Comparison of ENCODE assay signal across 8 cellular contexts in the genomic region with DNA sequence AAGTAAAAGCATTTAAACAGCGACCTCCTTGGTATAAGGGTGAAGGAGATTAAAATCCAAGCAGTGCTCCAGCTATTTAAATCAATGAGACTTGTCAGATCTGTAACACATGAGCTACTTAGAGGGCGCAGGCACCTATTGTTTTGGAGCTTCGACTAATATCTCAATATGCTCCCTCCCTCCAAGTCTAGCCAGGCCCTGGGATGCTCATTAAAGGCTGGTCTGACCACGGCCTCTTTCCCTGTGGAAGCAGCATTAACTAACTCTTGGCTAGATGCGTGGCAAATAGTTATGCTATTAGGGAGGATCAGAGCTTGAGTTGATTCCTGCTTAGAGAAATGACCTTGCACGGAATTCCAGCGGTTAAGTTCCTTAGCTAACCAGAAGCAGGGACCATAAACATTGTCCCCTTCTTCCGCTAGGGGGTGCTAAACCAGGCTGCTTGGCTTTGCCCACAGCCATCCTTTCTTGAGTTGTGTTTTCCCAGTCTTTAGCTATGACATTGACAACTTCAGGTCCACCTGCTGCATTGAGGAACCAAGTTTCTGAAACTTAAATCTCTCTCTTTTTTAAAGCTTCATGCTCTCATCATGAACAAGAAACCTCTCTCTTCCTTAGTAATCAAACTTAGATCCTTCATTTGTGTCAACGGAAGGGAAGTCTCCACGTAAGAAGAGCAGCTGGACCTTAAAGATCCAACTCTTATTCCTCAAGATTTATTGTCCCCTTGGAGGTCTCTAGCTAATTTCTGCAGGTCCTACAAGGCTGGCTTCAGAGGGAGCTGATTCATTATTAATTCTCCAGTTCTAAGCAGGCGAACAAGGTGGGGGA.
DNase-seq lines count a peak whose midpoint lies in the region; ATAC-seq and TF ChIP-seq lines count a peak whose summit lies in the region.

No MANE protein-coding gene starts in this region.

- H3K9ac ChIP-seq in KMS-11, result no peak overlapping the region
- H3K9ac ChIP-seq in liver (ENCODE audit: low read depth in 1 of 2, low read length in 2 of 2), result no peak overlapping the region

- no peaks in the 10 kb centered on the region for H3K9me3 ChIP-seq in Caco-2
- no peaks in the 10 kb centered on the region for H3K9me3 ChIP-seq in liver (ENCODE audit: control insufficient read depth in 4 of 4, low read length in 3 of 4)
- H3K9me3 ChIP-seq in stomach, result no peaks in the 10 kb centered on the region

- H3K36me3 Mint-ChIP-seq in Caco-2 (ENCODE audit: insufficient read depth, unreplicated experiment), result no peaks in the 10 kb centered on the region
- no peaks in the 10 kb centered on the region for H3K36me3 Mint-ChIP-seq in activated naive CD8-positive, alpha-beta T cell treated with anti-CD3 and anti-CD28 coated beads, Interleukin-2, amount 50 U/mL, for 24 hours (ENCODE audit: low read depth)

- ATAC-seq in GM19351 (IDR thresholded peaks at IDR 0.05; ENCODE audit: unreplicated experiment), result peak; percentile 74
- ATAC-seq in activated naive CD8-positive, alpha-beta T cell treated with anti-CD3 and anti-CD28 coated beads, Interleukin-2, amount 50 U/mL, for 24 hours, result no peak

- H2AFZ ChIP-seq in KMS-11 (ENCODE audit: low read depth), result no peak overlapping the region

- H3K4me3 ChIP-seq in Caco-2 (ENCODE audit: low read depth, low read length), result no peak overlapping the region
- no peak overlapping the region for H3K4me3 ChIP-seq in KMS-11 (IDR thresholded peaks at IDR 0.05; ENCODE audit: insufficient read depth, low read depth, low read length)
- H3K4me3 ChIP-seq in liver (ENCODE audit: low read depth in 1 of 3, low read length in 3 of 3), result no peak overlapping the region
- H3K4me3 ChIP-seq in stomach, result no peak overlapping the region

- no peak for TF ChIP-seq RAD21 in liver (IDR thresholded peaks at IDR 0.05)

- no peak overlapping the region for H3K4me3 Mint-ChIP-seq in Caco-2 (ENCODE audit: unreplicated experiment)
- H3K4me3 Mint-ChIP-seq in activated naive CD8-positive, alpha-beta T cell treated with anti-CD3 and anti-CD28 coated beads, Interleukin-2, amount 50 U/mL, for 24 hours, result no peak overlapping the region

- H3K27ac ChIP-seq in KMS-11 (no peak overlapping the region), liver (ENCODE audit: low read depth in 1 of 2, low read length in 2 of 2) (no peak overlapping the region), stomach (no peak overlapping the region)

- H3K27me3 Mint-ChIP-seq in Caco-2 (ENCODE audit: insufficient read depth, unreplicated experiment), result peaks cover 2% of the 10 kb centered on the region
- H3K27me3 Mint-ChIP-seq in activated naive CD8-positive, alpha-beta T cell treated with anti-CD3 and anti-CD28 coated beads, Interleukin-2, amount 50 U/mL, for 24 hours, result peaks cover 17% of the 10 kb centered on the region

- H3K4me1 ChIP-seq in Caco-2 (no peaks in the 10 kb centered on the region), KMS-11 (ENCODE audit: low read depth, poor library complexity, severe bottlenecking) (no peaks in the 10 kb centered on the region), liver (ENCODE audit: control insufficient read depth in 4 of 4, insufficient read depth in 4 of 4, low read length in 3 of 4) (no peaks in the 10 kb centered on the region), stomach (peaks cover 0 to 14% (median 3%) of the 10 kb centered on the region in 4 donors)

- POLR2A ChIA-PET in Caco-2 (lab: Charles Lee), result no interaction called here

- no TSS peak for BruUV-seq in Caco-2 (replicated peaks; lab: Mats Ljungman, UMichigan)

- no peaks in the 10 kb centered on the region for H3K4me1 Mint-ChIP-seq in Caco-2 (ENCODE audit: low read depth, unreplicated experiment)
- H3K4me1 Mint-ChIP-seq in activated naive CD8-positive, alpha-beta T cell treated with anti-CD3 and anti-CD28 coated beads, Interleukin-2, amount 50 U/mL, for 24 hours, result no peaks in the 10 kb centered on the region

- DNase-seq in Caco-2, result peak; percentile 37 to 48
- peak; percentile 36 for DNase-seq in activated naive CD8-positive, alpha-beta T cell treated with anti-CD3 and anti-CD28 coated beads, Interleukin-2, amount 50 U/mL, for 24 hours
- DNase-seq in NCI-H2171 (lab: John Stamatoyannopoulos, UW), result no peak
- DNase-seq in stomach, result no peak
- DNase-seq in NCI-H446 treated with DMSO at 0.1 percent for 48 hours (lab: John Stamatoyannopoulos, UW), result no peak

- H3K27me3 ChIP-seq in Caco-2 (replicated peaks; ENCODE audit: control insufficient read depth, insufficient read depth, low read length), result no peaks in the 10 kb centered on the region
- H3K27me3 ChIP-seq in KMS-11 (ENCODE audit: insufficient read depth, low read depth), result no peaks in the 10 kb centered on the region
- peaks cover 0 to 4% (median 0%) of the 10 kb centered on the region in 4 donors for H3K27me3 ChIP-seq in liver (ENCODE audit: control insufficient read depth in 4 of 4, insufficient read depth in 4 of 4, low read length in 3 of 4)
- peaks cover 0 to 9% (median 0%) of the 10 kb centered on the region in 3 donors for H3K27me3 ChIP-seq in stomach

- CTCF ChIA-PET in Caco-2 (lab: Charles Lee), result interaction anchor here (0.6 to 2.8 kb wide), 5 partner anchors 12 to 222 kb away, joined by 3 to 18 read pairs (median 3); no protein-coding TSS in a partner anchor

- TF ChIP-seq POLR2A in stomach (IDR thresholded peaks at IDR 0.05), result no peak

- WGBS in liver, result 54% methylated on average over 11 of the region's 11 CpGs
- 37 to 42% (median 41%) methylated on average over 11 of the region's 11 CpGs for WGBS in stomach, 5 donors

- no peaks in the 10 kb centered on the region for H3K79me2 ChIP-seq in KMS-11 (ENCODE audit: insufficient read depth, low read depth)

- H3K9me3 Mint-ChIP-seq in Caco-2 (ENCODE audit: unreplicated experiment), result no peaks in the 10 kb centered on the region
- H3K9me3 Mint-ChIP-seq in activated naive CD8-positive, alpha-beta T cell treated with anti-CD3 and anti-CD28 coated beads, Interleukin-2, amount 50 U/mL, for 24 hours, result no peaks in the 10 kb centered on the region

- H3K4me2 ChIP-seq in KMS-11, result no peak overlapping the region

- no peaks in the 10 kb centered on the region for H4K20me1 ChIP-seq in KMS-11 (ENCODE audit: insufficient read depth)

- H3K36me3 ChIP-seq in Caco-2 (ENCODE audit: control insufficient read depth, insufficient read depth, low read length), result no peaks in the 10 kb centered on the region
- H3K36me3 ChIP-seq in KMS-11 (ENCODE audit: insufficient read depth), result no peaks in the 10 kb centered on the region
- H3K36me3 ChIP-seq in liver (ENCODE audit: control insufficient read depth in 4 of 4, insufficient read depth in 3 of 4, low read depth in 1 of 4, low read length in 3 of 4), result no peaks in the 10 kb centered on the region
- no peaks in the 10 kb centered on the region for H3K36me3 ChIP-seq in stomach

- TF ChIP-seq CTCF in Caco-2 (IDR thresholded peaks at IDR 0.05; ENCODE audit: insufficient read depth in 1 of 2, low read depth in 1 of 2, low read length in 1 of 2, severe bottlenecking in 1 of 2, unreplicated experiment in 1 of 2) (peak; percentile 43 to 54), KMS-11 (conservative IDR thresholded peaks at IDR 0.05; ENCODE audit: low read depth, low read length) (peak; percentile 69), liver (IDR thresholded peaks at IDR 0.05; ENCODE audit: low read depth, low read length, missing input control) (peak; percentile 45), stomach (IDR thresholded peaks at IDR 0.05) (peak in 3 of 7 experiments; percentile 10 to 45 (median 18))

- intact Hi-C loops in Caco-2 (cut with micrococcal nuclease; ENCODE audit: unreplicated experiment) (no loop called here), stomach (cut with DNase I; ENCODE audit: low total_unique reads) (no loop called here)

- no peak overlapping the region for H3K27ac Mint-ChIP-seq in Caco-2 (ENCODE audit: unreplicated experiment)
- no peak overlapping the region for H3K27ac Mint-ChIP-seq in activated naive CD8-positive, alpha-beta T cell treated with anti-CD3 and anti-CD28 coated beads, Interleukin-2, amount 50 U/mL, for 24 hours

- no peak for TF ChIP-seq EP300 in stomach (IDR thresholded peaks at IDR 0.05)

TF ChIP-seq in liver, 16 proteins besides CTCF, POLR2A, EP300 and RAD21:
- no peak for TF ChIP-seq NR2F2 (IDR thresholded peaks at IDR 0.05)
- TF ChIP-seq, protein P1, sequence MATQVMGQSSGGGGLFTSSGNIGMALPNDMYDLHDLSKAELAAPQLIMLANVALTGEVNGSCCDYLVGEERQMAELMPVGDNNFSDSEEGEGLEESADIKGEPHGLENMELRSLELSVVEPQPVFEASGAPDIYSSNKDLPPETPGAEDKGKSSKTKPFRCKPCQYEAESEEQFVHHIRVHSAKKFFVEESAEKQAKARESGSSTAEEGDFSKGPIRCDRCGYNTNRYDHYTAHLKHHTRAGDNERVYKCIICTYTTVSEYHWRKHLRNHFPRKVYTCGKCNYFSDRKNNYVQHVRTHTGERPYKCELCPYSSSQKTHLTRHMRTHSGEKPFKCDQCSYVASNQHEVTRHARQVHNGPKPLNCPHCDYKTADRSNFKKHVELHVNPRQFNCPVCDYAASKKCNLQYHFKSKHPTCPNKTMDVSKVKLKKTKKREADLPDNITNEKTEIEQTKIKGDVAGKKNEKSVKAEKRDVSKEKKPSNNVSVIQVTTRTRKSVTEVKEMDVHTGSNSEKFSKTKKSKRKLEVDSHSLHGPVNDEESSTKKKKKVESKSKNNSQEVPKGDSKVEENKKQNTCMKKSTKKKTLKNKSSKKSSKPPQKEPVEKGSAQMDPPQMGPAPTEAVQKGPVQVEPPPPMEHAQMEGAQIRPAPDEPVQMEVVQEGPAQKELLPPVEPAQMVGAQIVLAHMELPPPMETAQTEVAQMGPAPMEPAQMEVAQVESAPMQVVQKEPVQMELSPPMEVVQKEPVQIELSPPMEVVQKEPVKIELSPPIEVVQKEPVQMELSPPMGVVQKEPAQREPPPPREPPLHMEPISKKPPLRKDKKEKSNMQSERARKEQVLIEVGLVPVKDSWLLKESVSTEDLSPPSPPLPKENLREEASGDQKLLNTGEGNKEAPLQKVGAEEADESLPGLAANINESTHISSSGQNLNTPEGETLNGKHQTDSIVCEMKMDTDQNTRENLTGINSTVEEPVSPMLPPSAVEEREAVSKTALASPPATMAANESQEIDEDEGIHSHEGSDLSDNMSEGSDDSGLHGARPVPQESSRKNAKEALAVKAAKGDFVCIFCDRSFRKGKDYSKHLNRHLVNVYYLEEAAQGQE (IDR thresholded peaks at IDR 0.05), result no peak
- no peak for TF ChIP-seq SP1 (IDR thresholded peaks at IDR 0.05)
- no peak for TF ChIP-seq HNF4A (conservative IDR thresholded peaks at IDR 0.05)
- TF ChIP-seq EGR1 (IDR thresholded peaks at IDR 0.05; ENCODE audit: low read depth in 2 of 2), result no peak
- TF ChIP-seq FOXA1 (IDR thresholded peaks at IDR 0.05), result no peak
- TF ChIP-seq, protein P2, sequence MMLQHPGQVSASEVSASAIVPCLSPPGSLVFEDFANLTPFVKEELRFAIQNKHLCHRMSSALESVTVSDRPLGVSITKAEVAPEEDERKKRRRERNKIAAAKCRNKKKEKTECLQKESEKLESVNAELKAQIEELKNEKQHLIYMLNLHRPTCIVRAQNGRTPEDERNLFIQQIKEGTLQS (IDR thresholded peaks at IDR 0.05), result no peak

Comparison
In these comparisons a context has a peak if more than half of its experiments do, and no peak if none do; other contexts are left out.
1. DNase-seq: peak in Caco-2 (2 of 2) and activated naive CD8-positive, alpha-beta T cell treated with anti-CD3 and anti-CD28 coated beads, Interleukin-2, amount 50 U/mL, for 24 hours (single experiment); none in NCI-H2171 (single experiment), stomach (single experiment) and NCI-H446 treated with DMSO at 0.1 percent for 48 hours (single experiment).